ENCODE assay signal across 8 cellular contexts in the genomic region with DNA sequence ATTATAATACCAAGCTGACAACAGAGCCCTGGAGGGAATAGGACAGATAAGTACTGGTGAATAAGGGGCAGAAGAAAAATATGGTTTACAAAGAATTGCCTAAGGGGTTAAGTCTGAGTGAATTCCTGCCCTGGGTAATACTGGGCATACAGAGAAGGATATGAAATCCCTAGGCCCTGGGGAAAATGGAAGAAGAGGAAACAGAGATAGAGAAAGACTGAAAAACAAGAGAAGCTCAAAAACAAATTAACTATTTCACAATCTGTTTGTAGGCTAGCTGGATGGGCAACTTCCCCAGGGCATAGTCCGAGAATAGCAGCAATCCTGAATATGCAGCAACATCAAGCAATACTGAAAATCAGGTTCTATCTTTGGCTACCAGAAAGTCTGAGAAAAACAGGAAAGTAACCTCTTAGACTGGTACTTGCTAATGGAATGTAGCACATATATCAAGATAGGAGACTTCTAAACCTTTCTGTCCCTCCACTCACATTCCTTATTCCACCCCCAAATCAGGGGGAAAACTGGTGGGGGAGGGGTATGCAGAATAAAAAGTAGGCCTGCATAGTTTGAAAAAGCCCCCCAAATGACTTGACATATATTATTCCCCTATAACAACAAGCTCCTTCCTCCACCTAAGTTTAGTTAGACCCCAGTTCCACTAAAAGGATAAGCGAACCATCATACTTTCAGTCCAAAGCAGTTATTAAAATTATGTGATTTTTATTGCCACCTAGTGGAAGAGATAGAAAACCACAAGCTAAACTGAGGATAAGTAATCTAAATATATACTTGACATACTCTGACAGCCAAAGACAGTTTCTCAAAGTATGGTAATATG. TPM values are rescaled to one million over a fixed set of nuclear protein-coding genes. Genes with fewer than 3 reads are reported as not detected.
DNase-seq lines count a peak whose midpoint lies in the region; ATAC-seq and TF ChIP-seq lines count a peak whose summit lies in the region.

No MANE protein-coding gene starts in this region.

- no peak for TF ChIP-seq EP300 in ovary (IDR thresholded peaks at IDR 0.05)

- ATAC-seq in DND-41 (ENCODE audit: insufficient read depth, low read depth) (peak; percentile 80), HG02798 (IDR thresholded peaks at IDR 0.05; ENCODE audit: poor library complexity, unreplicated experiment) (no peak)

- intact Hi-C loops in ovary (cut with DNase I): loop anchor here (5.0 to 10.0 kb wide), 3 partner anchors 279 to 349 kb away; no protein-coding TSS in a partner anchor

- H3K27ac ChIP-seq in DND-41 (ENCODE audit: low read length): 0 out of 2 replicates have a peak overlapping the region, but pooled peaks have one; percentile 18
- no peak overlapping the region for H3K27ac ChIP-seq in ovary

- H3K4me2 ChIP-seq in DND-41 (ENCODE audit: insufficient read depth, low read length): no peak overlapping the region

- H3K4me1 ChIP-seq in DND-41 (ENCODE audit: insufficient read depth, low read length): peaks cover 2% of the 10 kb centered on the region; the same call in 1 of the 2 replicates
- no peaks in the 10 kb centered on the region for H3K4me1 ChIP-seq in ovary (ENCODE audit: insufficient read depth)

- 34 to 38% (median 36%) methylated on average over 2 of the region's 2 CpGs for WGBS in ovary, 3 donors

- no peak for TF ChIP-seq POLR2A in ovary (IDR thresholded peaks at IDR 0.05)

- H3K4me3 ChIP-seq in DND-41 (ENCODE audit: low read depth in 1 of 2, low read length in 2 of 2) (no peak overlapping the region), fibroblast of the aortic adventitia (ENCODE audit: low read depth, low read length) (no peak overlapping the region), ovary (no peak overlapping the region)

- no peak overlapping the region for H3K9ac ChIP-seq in DND-41 (ENCODE audit: low read depth, low read length)

- H3K9me3 ChIP-seq in DND-41 (ENCODE audit: insufficient read depth, low read length, severe bottlenecking) (no peaks in the 10 kb centered on the region), ovary (no peaks in the 10 kb centered on the region)

- no peak overlapping the region for H2AFZ ChIP-seq in DND-41 (ENCODE audit: low read depth, low read length)

- no peaks in the 10 kb centered on the region for H4K20me1 ChIP-seq in DND-41 (ENCODE audit: insufficient read depth, low read length)

- DNase-seq in DND-41 (no peak), M059J (ENCODE audit: low read depth) (peak; percentile 54), SKM-1 treated with dmso at 0.1 percent for 144 hours (lab: John Stamatoyannopoulos, UW; ENCODE audit: unreplicated experiment) (peak; percentile 23), fibroblast of the aortic adventitia (ENCODE audit: low read depth) (peak; percentile 80), ovary (no peak), ecto neural progenitor cell (ENCODE audit: low spot score) (no peak)
- DNase-seq in stimulated activated CD4-positive, alpha-beta T cell treated with anti-CD3 and anti-CD28 coated beads, Interleukin-4, amount 100 ng/mL, for 24 hours: no peak

- TF ChIP-seq CTCF in DND-41 (IDR thresholded peaks at IDR 0.05; ENCODE audit: borderline replicate concordance, extremely low read depth, low read length, poor library complexity, severe bottlenecking) (peak; percentile 82), fibroblast of the aortic adventitia (IDR thresholded peaks at IDR 0.05; ENCODE audit: insufficient read depth, low read length) (peak; percentile 51), ovary (IDR thresholded peaks at IDR 0.05) (peak; percentile 36 to 72 (median 59))

- H3K79me2 ChIP-seq in DND-41 (ENCODE audit: insufficient read depth, low read length): no peaks in the 10 kb centered on the region

- peaks cover 3% of the 10 kb centered on the region; the same call in 1 of the 2 replicates for H3K36me3 ChIP-seq in DND-41 (ENCODE audit: insufficient read depth, low read length)
- H3K36me3 ChIP-seq in ovary: no peaks in the 10 kb centered on the region

- H3K27me3 ChIP-seq in DND-41 (ENCODE audit: insufficient read depth, low read length, poor library complexity) (no peaks in the 10 kb centered on the region), ovary (no peaks in the 10 kb centered on the region)

RNA-seq across cellular contexts. Expression of a gene that starts 20.6 kb away (rescaled TPM):
- 19.2 and 21.4 TPM in 2 replicates for total RNA-seq in M059J (2014; rRNA removed; shearing (Covaris generic))
- total RNA-seq in fibroblast of the aortic adventitia (ENCODE audit: low replicate concordance): 35.6 and 41.3 TPM in 2 replicates
- total RNA-seq in ovary: 10 to 100 TPM; 12.8 to 29.6 (median 21.6) TPM
- polyA plus RNA-seq in ovary: 10 to 100 TPM in 1 of 2 donors, 1 to 10 TPM in 1; 7.9 to 16.2 TPM

RNA-seq across cellular contexts. Expression of a gene that starts 46.4 kb away (rescaled TPM):
- not detected in 2 replicates for total RNA-seq in M059J (2014; rRNA removed; shearing (Covaris generic))
- total RNA-seq in fibroblast of the aortic adventitia (ENCODE audit: low replicate concordance) (not detected in 2 replicates), ovary (not detected)
- under 1 TPM in 1 of 2 donors, not detected in 1; 0.63 TPM for polyA plus RNA-seq in ovary

Comparison
In these comparisons a context has a peak if more than half of its experiments do, and no peak if none do; other contexts are left out.
1. DNase-seq: peak in M059J (single experiment), SKM-1 treated with dmso at 0.1 percent for 144 hours (single experiment) and fibroblast of the aortic adventitia (single experiment); none in DND-41 (single experiment), ovary (0 of 5), stimulated activated CD4-positive, alpha-beta T cell treated with anti-CD3 and anti-CD28 coated beads, Interleukin-4, amount 100 ng/mL, for 24 hours (single experiment) and ecto neural progenitor cell (single experiment).
2. Peak in every context shown above with its lines, with median percentiles within 50 percentile points of each other: CTCF ChIP-seq.